1 cellular context compared by ENCODE assay signal in genomic region chr22:24271406-24271760, GRCh38.
TF ChIP-seq lines count a peak whose summit lies in the region.

No MANE protein-coding gene starts in this region.

TF ChIP-seq in HepG2, 621 proteins besides CTCF, POLR2A, EP300 and RAD21 (continued from another document):
- TF ChIP-seq PAWR (CRISPR knock-in tag; IDR thresholded peaks at IDR 0.05; ENCODE audit: borderline replicate concordance), result no peak
- TF ChIP-seq ZNF124 (CRISPR knock-in tag; IDR thresholded peaks at IDR 0.05), result no peak
- TF ChIP-seq ESRRA (CRISPR knock-in tag; IDR thresholded peaks at IDR 0.05; ENCODE audit: low read depth), result no peak
- no peak for TF ChIP-seq KAT2B (IDR thresholded peaks at IDR 0.05; ENCODE audit: borderline replicate concordance, low read depth, low read length)
- no peak for TF ChIP-seq ZZZ3 (CRISPR knock-in tag; IDR thresholded peaks at IDR 0.05; ENCODE audit: borderline replicate concordance)
- TF ChIP-seq DNMT3B (CRISPR knock-in tag; conservative IDR thresholded peaks at IDR 0.05), result no peak
- TF ChIP-seq PTBP1 (IDR thresholded peaks at IDR 0.05; ENCODE audit: low read depth, low read length, poor library complexity, severe bottlenecking), result no peak
- TF ChIP-seq ZNF7 (CRISPR knock-in tag; IDR thresholded peaks at IDR 0.05), result no peak
- TF ChIP-seq RORA (CRISPR knock-in tag; IDR thresholded peaks at IDR 0.05), result no peak
- no peak for TF ChIP-seq AKAP8 (CRISPR knock-in tag; IDR thresholded peaks at IDR 0.05)
- TF ChIP-seq NCOR1 (IDR thresholded peaks at IDR 0.05; ENCODE audit: borderline replicate concordance, low read length), result no peak
- TF ChIP-seq ZC3H4 (CRISPR knock-in tag; IDR thresholded peaks at IDR 0.05; ENCODE audit: borderline replicate concordance), result 0 out of 2 replicates have a peak, but pooled peaks have one; percentile 14
- no peak for TF ChIP-seq TSC22D2 (CRISPR knock-in tag; IDR thresholded peaks at IDR 0.05; ENCODE audit: borderline replicate concordance)
- no peak for TF ChIP-seq TOE1 (CRISPR knock-in tag; IDR thresholded peaks at IDR 0.05)
- TF ChIP-seq DR1 (CRISPR knock-in tag; IDR thresholded peaks at IDR 0.05), result no peak
- TF ChIP-seq NFKB2 (CRISPR knock-in tag; IDR thresholded peaks at IDR 0.05; ENCODE audit: borderline replicate concordance), result no peak
- TF ChIP-seq RBAK (CRISPR knock-in tag; IDR thresholded peaks at IDR 0.05), result no peak
- TF ChIP-seq ZNF234 (CRISPR knock-in tag; conservative IDR thresholded peaks at IDR 0.05), result no peak
- no peak for TF ChIP-seq ZNF580 (CRISPR knock-in tag; IDR thresholded peaks at IDR 0.05; ENCODE audit: borderline replicate concordance, low read depth)
- TF ChIP-seq CEBPZ (IDR thresholded peaks at IDR 0.05; ENCODE audit: low read length), result no peak
- no peak for TF ChIP-seq ZSCAN20 (CRISPR knock-in tag; IDR thresholded peaks at IDR 0.05; ENCODE audit: borderline replicate concordance)
- TF ChIP-seq ZNF780A (CRISPR knock-in tag; IDR thresholded peaks at IDR 0.05), result no peak
- TF ChIP-seq DBP (CRISPR knock-in tag; IDR thresholded peaks at IDR 0.05; ENCODE audit: not compliant biosample characterization), result no peak
- no peak for TF ChIP-seq SIN3B (IDR thresholded peaks at IDR 0.05; ENCODE audit: low read length)
- no peak for TF ChIP-seq ETV6 (CRISPR knock-in tag; conservative IDR thresholded peaks at IDR 0.05)
- TF ChIP-seq RELA (CRISPR knock-in tag; IDR thresholded peaks at IDR 0.05), result no peak
- no peak for TF ChIP-seq NONO (IDR thresholded peaks at IDR 0.05)
- TF ChIP-seq NONO (CRISPR knock-in tag; conservative IDR thresholded peaks at IDR 0.05), result 0 out of 2 replicates have a peak, but pooled peaks have one; percentile 2
- TF ChIP-seq ZNF317 (CRISPR knock-in tag; IDR thresholded peaks at IDR 0.05), result no peak
- no peak for TF ChIP-seq BRF2 (CRISPR knock-in tag; IDR thresholded peaks at IDR 0.05)
- TF ChIP-seq ZNF550 (CRISPR knock-in tag; IDR thresholded peaks at IDR 0.05; ENCODE audit: borderline replicate concordance), result no peak
- 0 out of 2 replicates have a peak, but pooled peaks have one; percentile 15 for TF ChIP-seq ZNF746 (CRISPR knock-in tag; IDR thresholded peaks at IDR 0.05)
- TF ChIP-seq NR1H2 (CRISPR knock-in tag; IDR thresholded peaks at IDR 0.05; ENCODE audit: borderline replicate concordance, low read depth), result no peak
- no peak for TF ChIP-seq ZNF225 (CRISPR knock-in tag; IDR thresholded peaks at IDR 0.05)
- no peak for TF ChIP-seq KDM5A (IDR thresholded peaks at IDR 0.05; ENCODE audit: borderline replicate concordance, low read length)
